In the genomic region with DNA sequence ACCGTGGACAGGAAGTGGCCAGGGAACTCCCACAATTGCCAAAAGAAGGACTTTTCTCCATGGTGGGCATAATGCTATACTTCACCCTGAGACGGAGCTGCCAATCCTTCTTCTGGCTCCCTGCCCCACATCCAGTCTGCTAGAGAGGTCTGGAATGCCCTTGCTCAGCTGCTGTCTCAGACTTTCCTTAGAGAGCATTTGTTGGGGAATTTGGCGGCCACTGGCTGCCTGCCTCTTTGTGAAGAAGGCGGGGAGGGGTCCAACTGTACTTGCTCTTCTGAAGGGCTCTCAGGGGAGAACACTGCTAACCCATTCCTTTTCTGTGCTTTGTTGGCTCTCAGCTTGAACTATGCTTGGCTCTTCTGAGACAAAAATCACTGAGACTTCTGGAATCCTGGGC, we compare ENCODE assay signal across 15 cellular contexts.
DNase-seq lines count a peak whose midpoint lies in the region; ATAC-seq and TF ChIP-seq lines count a peak whose summit lies in the region.
"Had no signal": no experiment of that assay in that cellular context is flagged by ENCODE, and none has a peak within 500 bp of the region (broad histone marks: within the 10 kb centered on the region; RNA-seq: fewer than 3 reads in every experiment).

No MANE protein-coding gene starts in this region.

- no peaks in the 10 kb centered on the region for H3K9me3 ChIP-seq in NT2/D1 (ENCODE audit: insufficient read depth, low read length)
- no peaks in the 10 kb centered on the region for H3K9me3 ChIP-seq in neural progenitor cell (ENCODE audit: low read depth)
- no peaks in the 10 kb centered on the region for H3K9me3 ChIP-seq in PC-3 (ENCODE audit: low read length)
- H3K9me3 ChIP-seq: pancreas had no signal

- no peaks in the 10 kb centered on the region for H3K9me3 Mint-ChIP-seq in neural progenitor cell
- H3K9me3 Mint-ChIP-seq: H9 had no signal

- no peak for TF ChIP-seq CTCF in neural progenitor cell (IDR thresholded peaks at IDR 0.05)
- no peak for TF ChIP-seq CTCF in PC-3 (conservative IDR thresholded peaks at IDR 0.05; ENCODE audit: low read depth, low read length)

- H3K27me3 Mint-ChIP-seq in neural progenitor cell (ENCODE audit: insufficient read depth, low read depth): peaks cover 2% of the 10 kb centered on the region
- H3K27me3 Mint-ChIP-seq: activated naive CD4-positive, alpha-beta T cell treated with anti-CD3 and anti-CD28 coated beads, Interleukin-2, amount 10 ng/mL, durations not matched to agents 7 days and 5 days had no signal

- no peaks in the 10 kb centered on the region for H4K20me1 ChIP-seq in neural progenitor cell (ENCODE audit: low read depth)
- no peaks in the 10 kb centered on the region for H4K20me1 ChIP-seq in PC-3 (ENCODE audit: low read length)

- no peak overlapping the region for H3K4me3 Mint-ChIP-seq in neural progenitor cell
- H3K4me3 Mint-ChIP-seq: activated naive CD4-positive, alpha-beta T cell treated with anti-CD3 and anti-CD28 coated beads, Interleukin-2, amount 10 ng/mL, durations not matched to agents 7 days and 5 days; H9 had no signal

- H3K4me2 ChIP-seq in neural progenitor cell (no peak overlapping the region), PC-3 (ENCODE audit: low read length) (no peak overlapping the region)

- intact Hi-C loops in PC-3 (cut with micrococcal nuclease): no loop called here

- H3K79me2 ChIP-seq in neural progenitor cell (ENCODE audit: low read depth): no peaks in the 10 kb centered on the region
- no peaks in the 10 kb centered on the region for H3K79me2 ChIP-seq in PC-3 (ENCODE audit: low read length)

- BruUV-seq in PC-3 (replicated peaks; lab: Mats Ljungman, UMichigan): no TSS peak

- peaks cover 14% of the 10 kb centered on the region for H3K4me1 ChIP-seq in NT2/D1 (ENCODE audit: insufficient read depth, insufficient read length)
- no peaks in the 10 kb centered on the region for H3K4me1 ChIP-seq in neural progenitor cell
- H3K4me1 ChIP-seq in PC-3 (ENCODE audit: insufficient read depth, low read length): no peaks in the 10 kb centered on the region
- H3K4me1 ChIP-seq: pancreas had no signal

- peaks cover 3% of the 10 kb centered on the region for H3K4me1 Mint-ChIP-seq in neural progenitor cell
- H3K4me1 Mint-ChIP-seq: activated naive CD4-positive, alpha-beta T cell treated with anti-CD3 and anti-CD28 coated beads, Interleukin-2, amount 10 ng/mL, durations not matched to agents 7 days and 5 days had no signal

- H3K9ac ChIP-seq in NT2/D1 (ENCODE audit: insufficient read length, low read depth) (no peak overlapping the region), neural progenitor cell (no peak overlapping the region), PC-3 (ENCODE audit: low read length) (no peak overlapping the region)

- DNase-seq in DMS79 treated with DMSO at 0.1 percent for 48 hours (lab: John Stamatoyannopoulos, UW): peak; percentile 59
- peak; percentile 27 for DNase-seq in NT2/D1 (ENCODE audit: low read depth, low spot score)
- DNase-seq in fibroblast of gingiva (ENCODE audit: low read depth): peak; percentile 13
- DNase-seq in neural progenitor cell (ENCODE audit: low spot score): peak; percentile 31
- no peak for DNase-seq in cortex of kidney (lab: John Stamatoyannopoulos, UW)
- DNase-seq in PC-3: no peak
- DNase-seq: activated naive CD4-positive, alpha-beta T cell treated with anti-CD3 and anti-CD28 coated beads, Interleukin-2, amount 10 ng/mL, durations not matched to agents 7 days and 5 days; DMS 273 treated with DMSO at 0.1 percent for 48 hours; H9; NCI-H1092 treated with DMSO at 0.1 percent for 48 hours; NCI-H2227 treated with DMSO at 0.1 percent for 48 hours; pancreas had no signal

- no peak overlapping the region for H3K27ac ChIP-seq in neural progenitor cell
- no peak overlapping the region for H3K27ac ChIP-seq in PC-3 (ENCODE audit: low read length)
- H3K27ac ChIP-seq: pancreas had no signal

- POLR2A ChIA-PET in PC-3 (lab: Charles Lee; ENCODE audit: unreplicated experiment): no interaction called here

- no peak overlapping the region for H3K27ac Mint-ChIP-seq in neural progenitor cell
- H3K27ac Mint-ChIP-seq: activated naive CD4-positive, alpha-beta T cell treated with anti-CD3 and anti-CD28 coated beads, Interleukin-2, amount 10 ng/mL, durations not matched to agents 7 days and 5 days; H9 had no signal

- no peaks in the 10 kb centered on the region for H3K9me2 ChIP-seq in PC-3 (replicated peaks; ENCODE audit: low read length)

- H2AFZ ChIP-seq in neural progenitor cell (replicated peaks) (no peak overlapping the region), PC-3 (ENCODE audit: low read length) (no peak overlapping the region)

- ATAC-seq in PC-3 (no peak), GM21526 (IDR thresholded peaks at IDR 0.05; ENCODE audit: low FRiP score, unreplicated experiment) (no peak), HG03039 (IDR thresholded peaks at IDR 0.05; ENCODE audit: unreplicated experiment) (no peak)
- ATAC-seq: K562, pancreas had no signal

- no peaks in the 10 kb centered on the region for H3F3A ChIP-seq in neural progenitor cell (ENCODE audit: low read depth)
- no peaks in the 10 kb centered on the region for H3F3A ChIP-seq in PC-3 (ENCODE audit: low read length, unreplicated experiment)

- H3K36me3 ChIP-seq in NT2/D1 (ENCODE audit: insufficient read depth, insufficient read length, low read length) (no peaks in the 10 kb centered on the region), neural progenitor cell (no peaks in the 10 kb centered on the region), PC-3 (ENCODE audit: low read depth, low read length) (no peaks in the 10 kb centered on the region)
- H3K36me3 ChIP-seq: pancreas had no signal

- no peaks in the 10 kb centered on the region for H3K36me3 Mint-ChIP-seq in neural progenitor cell

- H3K4me3 ChIP-seq in NT2/D1 (ENCODE audit: insufficient read length, low read depth): no peak overlapping the region
- H3K4me3 ChIP-seq in neural progenitor cell: no peak overlapping the region
- H3K4me3 ChIP-seq in PC-3 (ENCODE audit: low read length): no peak overlapping the region
- H3K4me3 ChIP-seq: K562, pancreas had no signal

- H3K27me3 ChIP-seq in NT2/D1 (ENCODE audit: insufficient read depth, insufficient read length) (no peaks in the 10 kb centered on the region), neural progenitor cell (no peaks in the 10 kb centered on the region), PC-3 (ENCODE audit: low read length) (no peaks in the 10 kb centered on the region)
- H3K27me3 ChIP-seq: pancreas had no signal

- CTCF ChIA-PET in PC-3 (lab: Charles Lee): no interaction called here

Comparison
In these comparisons a context has a peak if more than half of its experiments do, and no peak if none do; other contexts are left out.
1. DNase-seq: peak in DMS79 treated with DMSO at 0.1 percent for 48 hours (single experiment), NT2/D1 (single experiment), fibroblast of gingiva (single experiment) and neural progenitor cell (single experiment); none in cortex of kidney (single experiment) and PC-3 (single experiment).